In genomic region chr2:214469728-214470127, GRCh38 we compare ENCODE assay signal across 38 cellular contexts. TPM values are rescaled to one million over a fixed set of nuclear protein-coding genes. Genes with fewer than 3 reads are reported as not detected.
"Had no signal": no experiment of that assay in that cellular context is flagged by ENCODE, and none has a peak within 500 bp of the region (broad histone marks: within the 10 kb centered on the region; RNA-seq: fewer than 3 reads in every experiment).

No MANE protein-coding gene starts in this region.

- H3K36me3 ChIP-seq: adrenal gland, ascending aorta, brain microvascular endothelial cell, breast epithelium, cardiac muscle cell had no signal

- H3K27me3 ChIP-seq: adrenal gland, ascending aorta, body of pancreas, brain microvascular endothelial cell, breast epithelium, cardiac muscle cell had no signal

- DNase-seq: activated effector memory CD4-positive, alpha-beta T cell treated with anti-CD3 and anti-CD28 coated beads, Interleukin-2, amount 50 U/mL, for 16 hours; activated effector memory CD4-positive, alpha-beta T cell treated with Interleukin-2 at 50 U/mL for 16 hours; activated gamma-delta T cell; activated gamma-delta T cell treated with Interleukin-2 at 50 U/mL for 16 hours; activated naive CD4-positive, alpha-beta T cell; activated naive CD4-positive, alpha-beta T cell treated with anti-CD3 and anti-CD28 coated beads for 36 hours; activated naive CD4-positive, alpha-beta T cell treated with anti-CD3 and anti-CD28 coated beads, Interleukin-2, amount 10 ng/mL, durations not matched to agents 7 days and 5 days; activated naive CD4-positive, alpha-beta T cell treated with anti-CD3 and anti-CD28 coated beads, Interleukin-2, amount 50 U/mL, for 16 hours; activated naive CD4-positive, alpha-beta T cell treated with Interleukin-2 at 50 U/mL for 16 hours; activated naive CD8-positive, alpha-beta T cell treated with anti-CD3 and anti-CD28 coated beads for 36 hours; activated naive CD8-positive, alpha-beta T cell treated with anti-CD3 and anti-CD28 coated beads, Interleukin-2, amount 10 ng/mL, durations not matched to agents 7 days and 5 days; activated naive CD8-positive, alpha-beta T cell treated with anti-CD3 and anti-CD28 coated beads, Interleukin-2, amount 50 U/mL, for 24 hours; activated T-cell treated with anti-CD3 and anti-CD28 coated beads, Interleukin-2, amount 50 U/mL, for 1 hour; activated T-cell treated with anti-CD3 and anti-CD28 coated beads, Interleukin-2, amount 50 U/mL, for 24 hours; activated T-cell treated with anti-CD3 and anti-CD28 coated beads, Interleukin-2, amount 50 U/mL, for 4 hours; activated T-cell treated with anti-CD3 and anti-CD28 coated beads, Interleukin-2, amount 50 U/mL, for 48 hours; activated T-cell treated with anti-CD3 and anti-CD28 coated beads, Interleukin-2, amount 50 U/mL, for 72 hours; adrenal gland; amniotic stem cell; amygdala; anterior cingulate cortex; aorta; body of pancreas; brain microvascular endothelial cell; caudate nucleus; central memory CD4-positive, alpha-beta T cell; cerebellar nuclear complex had no signal

- H3K4me1 ChIP-seq: adrenal gland, body of pancreas, breast epithelium had no signal

- H3K4me3 ChIP-seq: adrenal gland, ascending aorta, body of pancreas, breast epithelium, cardiac muscle cell had no signal

- FAIRE-seq: astrocyte, bronchial epithelial cell had no signal

- ATAC-seq: activated naive CD4-positive, alpha-beta T cell treated with anti-CD3 and anti-CD28 coated beads, Interleukin-2, amount 50 U/mL, for 72 hours; activated naive CD8-positive, alpha-beta T cell treated with anti-CD3 and anti-CD28 coated beads, Interleukin-2, amount 50 U/mL, for 24 hours; activated T-cell treated with anti-CD3 and anti-CD28 coated beads, Interleukin-2, amount 50 U/mL, for 4 hours; activated T-cell treated with anti-CD3 and anti-CD28 coated beads, Interleukin-2, amount 50 U/mL, for 72 hours; activated T-helper 17 cell treated with anti-CD3 and anti-CD28 coated beads, Interleukin-2, amount 50 U/mL, for 72 hours; body of pancreas had no signal

- H3K27ac ChIP-seq: adrenal gland, ascending aorta, body of pancreas, brain microvascular endothelial cell, breast epithelium, cardiac muscle cell had no signal

- H3K9me3 ChIP-seq: adrenal gland, ascending aorta, body of pancreas, breast epithelium had no signal

RNA-seq across cellular contexts. Expression of gene VWC2L, which starts 58.9 kb away (rescaled TPM):
- total RNA-seq: activated naive CD4-positive, alpha-beta T cell treated with anti-CD3 and anti-CD28 coated beads for 36 hours; activated naive CD4-positive, alpha-beta T cell treated with anti-CD3 and anti-CD28 coated beads, Interleukin-2, amount 50 U/mL, for 72 hours; activated naive CD8-positive, alpha-beta T cell treated with anti-CD3 and anti-CD28 coated beads for 36 hours; activated naive CD8-positive, alpha-beta T cell treated with anti-CD3 and anti-CD28 coated beads, Interleukin-2, amount 10 ng/mL, durations not matched to agents 7 days and 5 days; activated T-cell treated with anti-CD3 and anti-CD28 coated beads, Interleukin-2, amount 50 U/mL, for 4 hours; activated T-cell treated with anti-CD3 and anti-CD28 coated beads, Interleukin-2, amount 50 U/mL, for 72 hours; activated T-helper 1 cell treated with anti-CD3 and anti-CD28 coated beads, Interleukin-12 subunit alpha, Interleukin-12 subunit beta, Interleukin-2, Interleukin-4 antibody, amounts not matched to agents 30 ng/mL and 10 ng/mL and 1 ng/mL, durations not matched to agents 14 hours and 24 hours and 36 hours; activated T-helper 17 cell treated with anti-CD3 and anti-CD28 coated beads, Interleukin-2, amount 50 U/mL, for 72 hours; activated T-helper 2 cell treated with anti-CD3 and anti-CD28 coated beads, Interferon-gamma antibody, Interleukin-2, Interleukin-4, amounts not matched to agents 10 μg/mL and 5 μg/mL and 100 μg/mL, durations not matched to agents 14 hours and 24 hours and 36 hours; aorta; ascending aorta; astrocyte; body of pancreas; bronchial epithelial cell; chondrocyte had no signal
- polyA plus RNA-seq: adipose tissue, adrenal gland, aorta had no signal
